In the genomic region with DNA sequence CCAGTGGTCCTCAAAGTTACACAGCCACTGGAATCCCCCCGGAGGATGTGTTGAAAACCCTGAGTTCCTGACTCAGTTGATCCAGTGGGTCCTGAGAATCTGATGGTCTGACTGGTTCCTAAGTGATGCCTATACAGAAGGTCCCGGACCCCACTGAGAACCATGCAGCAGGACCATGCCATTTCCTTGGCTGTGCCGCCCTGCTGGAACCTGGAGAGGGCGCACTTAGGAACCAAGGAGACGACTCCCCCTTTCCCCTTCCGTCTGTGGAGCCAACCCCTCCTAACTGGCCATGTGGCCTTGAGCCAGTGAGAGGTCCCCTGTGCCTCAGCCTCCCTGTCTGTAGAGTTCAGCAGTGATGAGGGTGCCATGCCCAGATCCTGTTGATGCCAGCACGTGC, we compare ENCODE assay signal across 16 cellular contexts. TPM values are rescaled to one million over a fixed set of nuclear protein-coding genes. Genes with fewer than 3 reads are reported as not detected.
DNase-seq lines count a peak whose midpoint lies in the region; ATAC-seq and TF ChIP-seq lines count a peak whose summit lies in the region.
"Had no signal": no experiment of that assay in that cellular context is flagged by ENCODE, and none has a peak within 500 bp of the region (broad histone marks: within the 10 kb centered on the region; RNA-seq: fewer than 3 reads in every experiment).

No MANE protein-coding gene starts in this region.

- ATAC-seq in HCT116 (peak; percentile 51; the same call in 1 of the 2 replicates), WTC11 (peak; percentile 72), GM21447 (IDR thresholded peaks at IDR 0.05; ENCODE audit: unreplicated experiment) (no peak), HG03469 (IDR thresholded peaks at IDR 0.05; ENCODE audit: unreplicated experiment) (no peak)

- H4K20me1 ChIP-seq in BLaER1 treated with 17β-estradiol and CSF1 and Interleukin-3, amounts not matched to agents 10 nM and 100 nM = no peaks in the 10 kb centered on the region
- H4K20me1 ChIP-seq in HCT116 (ENCODE audit: insufficient read depth) = no peaks in the 10 kb centered on the region

- POLR2A ChIA-PET in HCT116 (lab: Charles Lee) (no interaction called here), WTC11 (lab: Charles Lee) (no interaction called here)

- intact Hi-C loops in HCT116 (cut with micrococcal nuclease) = no loop called here

- no peaks in the 10 kb centered on the region for H3K9me3 ChIP-seq in BLaER1 treated with 17β-estradiol and CSF1 and Interleukin-3, amounts not matched to agents 10 nM and 100 nM (replicated peaks in 1 of 11)
- no peaks in the 10 kb centered on the region for H3K9me3 ChIP-seq in HCT116 (ENCODE audit: control insufficient read depth in 1 of 2, insufficient read depth in 1 of 2, low read depth in 1 of 2, low read length in 2 of 2)

- CTCF ChIA-PET in HCT116 (lab: Charles Lee) = no interaction called here
- CTCF ChIA-PET in WTC11 (lab: Charles Lee) = interaction anchor here (1.2 to 2.8 kb wide), 5 partner anchors 11 to 78 kb away, joined by 4 to 6 read pairs (median 4); no protein-coding TSS in a partner anchor

- H3K4me1 ChIP-seq in BLaER1 treated with 17β-estradiol and CSF1 and Interleukin-3, amounts not matched to agents 10 nM and 100 nM = peaks cover 32 to 69% (median 61%) of the 10 kb centered on the region in 10 experiments
- H3K4me1 ChIP-seq in HCT116 (ENCODE audit: control insufficient read depth in 1 of 2, insufficient read depth in 2 of 2, low read length in 2 of 2) = no peaks in the 10 kb centered on the region

- H3K27ac Mint-ChIP-seq in WTC11 = no peak overlapping the region
- no peak overlapping the region for H3K27ac Mint-ChIP-seq in mesothelial cell of epicardium
- H3K27ac Mint-ChIP-seq: activated B cell treated with CpG ODN at 0.5 μM for 24 hours; activated naive CD8-positive, alpha-beta T cell treated with anti-CD3 and anti-CD28 coated beads, Interleukin-2, amount 10 ng/mL, durations not matched to agents 7 days and 5 days; CD4-positive, alpha-beta memory T cell had no signal

- RAD21 ChIA-PET in HCT116 (lab: Charles Lee; ENCODE audit: low non-redundant PET in 1 of 2, low total read pairs in 2 of 2, uncharacterized antibody in 2 of 2, unreplicated experiment in 2 of 2) = no interaction called here

- H3K9me3 Mint-ChIP-seq in WTC11 (no peaks in the 10 kb centered on the region), mesothelial cell of epicardium (no peaks in the 10 kb centered on the region)
- H3K9me3 Mint-ChIP-seq: activated B cell treated with CpG ODN at 0.5 μM for 24 hours; activated naive CD8-positive, alpha-beta T cell treated with anti-CD3 and anti-CD28 coated beads, Interleukin-2, amount 10 ng/mL, durations not matched to agents 7 days and 5 days; CD4-positive, alpha-beta memory T cell; naive B cell had no signal

- H3K36me3 Mint-ChIP-seq in WTC11 = peaks cover 3% of the 10 kb centered on the region; the same call in 1 of the 2 replicates
- peaks cover 11% of the 10 kb centered on the region for H3K36me3 Mint-ChIP-seq in mesothelial cell of epicardium
- H3K36me3 Mint-ChIP-seq: activated naive CD8-positive, alpha-beta T cell treated with anti-CD3 and anti-CD28 coated beads, Interleukin-2, amount 10 ng/mL, durations not matched to agents 7 days and 5 days had no signal

- DNase-seq in HCT116 (ENCODE audit: low read depth, low spot score) (no peak), WTC11 (ENCODE audit: low spot score) (peak; percentile 65), iPS-NIHi11 (ENCODE audit: low spot score) (peak; percentile 60), mesothelial cell of epicardium (ENCODE audit: low spot score in 2 of 2, unreplicated experiment in 2 of 2) (no peak), NCI-H69 (lab: John Stamatoyannopoulos, UW) (no peak)
- DNase-seq: activated B cell treated with CpG ODN at 0.5 μM for 24 hours; activated naive CD8-positive, alpha-beta T cell treated with anti-CD3 and anti-CD28 coated beads, Interleukin-2, amount 10 ng/mL, durations not matched to agents 7 days and 5 days; activated T-cell treated with anti-CD3 and anti-CD28 coated beads for 4 hours; CD4-positive, alpha-beta memory T cell; dorsolateral prefrontal cortex; kidney glomerular epithelial cell; naive B cell; SIG-M5 had no signal

- TF ChIP-seq CTCF in HCT116 (IDR thresholded peaks at IDR 0.05 in 2 of 3, conservative IDR thresholded peaks at IDR 0.05 in 1 of 3; ENCODE audit: borderline replicate concordance in 1 of 3, insufficient read depth in 1 of 3, low read depth in 2 of 3, low read length in 2 of 3) (peak in 2 of 3 experiments; percentile 77; a peak in 4 of 6 replicates), WTC11 (IDR thresholded peaks at IDR 0.05) (peak; percentile 35; the same call in 1 of the 2 replicates), mesothelial cell of epicardium (IDR thresholded peaks at IDR 0.05; ENCODE audit: unreplicated experiment) (no peak)

- no peak overlapping the region for H2AFZ ChIP-seq in HCT116 (ENCODE audit: low read depth, low read length, poor library complexity, severe bottlenecking)

- no peak overlapping the region for H3K4me3 ChIP-seq in BLaER1 treated with 17β-estradiol and CSF1 and Interleukin-3, amounts not matched to agents 10 nM and 100 nM
- no peak overlapping the region for H3K4me3 ChIP-seq in HCT116 (replicated peaks in 1 of 2; ENCODE audit: low read depth in 1 of 2, low read length in 2 of 2)
- H3K4me3 ChIP-seq: dorsolateral prefrontal cortex had no signal

- no peaks in the 10 kb centered on the region for H3K27me3 ChIP-seq in BLaER1 treated with 17β-estradiol and CSF1 and Interleukin-3, amounts not matched to agents 10 nM and 100 nM
- no peaks in the 10 kb centered on the region for H3K27me3 ChIP-seq in HCT116 (ENCODE audit: insufficient read depth, low read length)

- no TSS peak for BruUV-seq in HCT116 (replicated peaks; lab: Mats Ljungman, UMichigan)

- peak overlapping the region in 8 of 11 experiments; percentile 65 to 83 (median 76); a peak in 11 of 22 replicates for H3K27ac ChIP-seq in BLaER1 treated with 17β-estradiol and CSF1 and Interleukin-3, amounts not matched to agents 10 nM and 100 nM
- no peak overlapping the region for H3K27ac ChIP-seq in HCT116 (ENCODE audit: low read depth, low read length)
- H3K27ac ChIP-seq: dorsolateral prefrontal cortex had no signal

- H3K36me3 ChIP-seq in BLaER1 treated with 17β-estradiol and CSF1 and Interleukin-3, amounts not matched to agents 10 nM and 100 nM = peaks cover 0 to 25% (median 0%) of the 10 kb centered on the region in 11 experiments; a peak in 8 of 22 replicates
- peaks cover 0 to 10% of the 10 kb centered on the region in 2 experiments; a peak in 1 of 4 replicates for H3K36me3 ChIP-seq in HCT116 (ENCODE audit: control insufficient read depth in 1 of 2, insufficient read depth in 2 of 2, low read length in 2 of 2)

- no peaks in the 10 kb centered on the region for H3K9me2 ChIP-seq in HCT116 (ENCODE audit: insufficient read depth)

- H3K4me2 ChIP-seq in BLaER1 treated with 17β-estradiol and CSF1 and Interleukin-3, amounts not matched to agents 10 nM and 100 nM = peak overlapping the region; percentile 80 to 95 (median 85)
- no peak overlapping the region for H3K4me2 ChIP-seq in HCT116 (ENCODE audit: low read length)

- no peak overlapping the region for H3K4me3 Mint-ChIP-seq in WTC11
- H3K4me3 Mint-ChIP-seq in mesothelial cell of epicardium = no peak overlapping the region
- H3K4me3 Mint-ChIP-seq: activated B cell treated with CpG ODN at 0.5 μM for 24 hours; activated naive CD8-positive, alpha-beta T cell treated with anti-CD3 and anti-CD28 coated beads, Interleukin-2, amount 10 ng/mL, durations not matched to agents 7 days and 5 days; CD4-positive, alpha-beta memory T cell; naive B cell had no signal

- no peaks in the 10 kb centered on the region for H3K27me3 Mint-ChIP-seq in WTC11 (ENCODE audit: low read depth)
- no peaks in the 10 kb centered on the region for H3K27me3 Mint-ChIP-seq in mesothelial cell of epicardium (ENCODE audit: low read depth)
- H3K27me3 Mint-ChIP-seq: activated B cell treated with CpG ODN at 0.5 μM for 24 hours; activated naive CD8-positive, alpha-beta T cell treated with anti-CD3 and anti-CD28 coated beads, Interleukin-2, amount 10 ng/mL, durations not matched to agents 7 days and 5 days; CD4-positive, alpha-beta memory T cell; naive B cell had no signal

- peak overlapping the region in 6 of 11 experiments; percentile 61 to 73 (median 68); a peak in 6 of 22 replicates for H3K9ac ChIP-seq in BLaER1 treated with 17β-estradiol and CSF1 and Interleukin-3, amounts not matched to agents 10 nM and 100 nM
- no peak overlapping the region for H3K9ac ChIP-seq in HCT116 (ENCODE audit: low read length)

- TF ChIP-seq POLR2A in HCT116 (IDR thresholded peaks at IDR 0.05; ENCODE audit: borderline replicate concordance, extremely low read depth, insufficient read depth, insufficient read length) = no peak

- no peak for TF ChIP-seq RAD21 in HCT116 (IDR thresholded peaks at IDR 0.05; ENCODE audit: low read depth)

- peaks cover 12% of the 10 kb centered on the region for H3K4me1 Mint-ChIP-seq in WTC11
- H3K4me1 Mint-ChIP-seq in mesothelial cell of epicardium = peaks cover 7% of the 10 kb centered on the region
- H3K4me1 Mint-ChIP-seq: activated naive CD8-positive, alpha-beta T cell treated with anti-CD3 and anti-CD28 coated beads, Interleukin-2, amount 10 ng/mL, durations not matched to agents 7 days and 5 days had no signal

- no peaks in the 10 kb centered on the region; the same call in 1 of the 2 replicates for H3K79me2 ChIP-seq in HCT116 (ENCODE audit: insufficient read depth, low read length)

TF ChIP-seq in HCT116, 20 proteins besides CTCF, POLR2A, EP300 and RAD21 (continues in another document):
- TF ChIP-seq EGR1 (IDR thresholded peaks at IDR 0.05; ENCODE audit: low read depth) = no peak

TF ChIP-seq in WTC11, 78 proteins besides CTCF, POLR2A, EP300 and RAD21 (continues in another document):
- TF ChIP-seq ZNF416 (CRISPR knock-in tag; IDR thresholded peaks at IDR 0.05) = 0 out of 2 replicates have a peak, but pooled peaks have one; percentile 56
- TF ChIP-seq, protein P1, sequence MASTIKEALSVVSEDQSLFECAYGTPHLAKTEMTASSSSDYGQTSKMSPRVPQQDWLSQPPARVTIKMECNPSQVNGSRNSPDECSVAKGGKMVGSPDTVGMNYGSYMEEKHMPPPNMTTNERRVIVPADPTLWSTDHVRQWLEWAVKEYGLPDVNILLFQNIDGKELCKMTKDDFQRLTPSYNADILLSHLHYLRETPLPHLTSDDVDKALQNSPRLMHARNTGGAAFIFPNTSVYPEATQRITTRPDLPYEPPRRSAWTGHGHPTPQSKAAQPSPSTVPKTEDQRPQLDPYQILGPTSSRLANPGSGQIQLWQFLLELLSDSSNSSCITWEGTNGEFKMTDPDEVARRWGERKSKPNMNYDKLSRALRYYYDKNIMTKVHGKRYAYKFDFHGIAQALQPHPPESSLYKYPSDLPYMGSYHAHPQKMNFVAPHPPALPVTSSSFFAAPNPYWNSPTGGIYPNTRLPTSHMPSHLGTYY (CRISPR knock-in tag; IDR thresholded peaks at IDR 0.05) = peak; percentile 78; the same call in 1 of the 2 replicates

RNA-seq across cellular contexts. Expression of a gene that starts 22.0 kb away (rescaled TPM):
- total RNA-seq in HCT116 (2021; ENCODE audit: unreplicated experiment) (30.0 TPM), WTC11 (2021) (6.3 to 8.3 TPM (median 7.9 TPM) in 3 replicates), mesothelial cell of epicardium (11.2 to 12.1 TPM (median 12.0 TPM) in 3 replicates)
- 30.2 and 35.4 TPM in 2 replicates for polyA plus RNA-seq in HCT116 (2012)

RNA-seq across cellular contexts. Expression of a gene that starts 40.1 kb away (rescaled TPM):
- 53.3 TPM for total RNA-seq in HCT116 (2021; ENCODE audit: unreplicated experiment)
- polyA plus RNA-seq in HCT116 (2012) = 10.8 and 19.4 TPM in 2 replicates
- total RNA-seq in WTC11 (2021) = 35.5 to 38.4 TPM (median 38.0 TPM) in 3 replicates
- total RNA-seq in mesothelial cell of epicardium = 13.4 to 15.3 TPM (median 14.8 TPM) in 3 replicates

Comparison
In these comparisons a context has a peak if more than half of its experiments do, and no peak if none do; other contexts are left out.
1. ATAC-seq: peak in HCT116 (single experiment) and WTC11 (single experiment); none in GM21447 (single experiment) and HG03469 (single experiment).
2. DNase-seq: peak in WTC11 (single experiment) and iPS-NIHi11 (single experiment); none in HCT116 (single experiment), mesothelial cell of epicardium (0 of 2) and NCI-H69 (single experiment).